ENCODE assay signal across 14 cellular contexts in the genomic region with DNA sequence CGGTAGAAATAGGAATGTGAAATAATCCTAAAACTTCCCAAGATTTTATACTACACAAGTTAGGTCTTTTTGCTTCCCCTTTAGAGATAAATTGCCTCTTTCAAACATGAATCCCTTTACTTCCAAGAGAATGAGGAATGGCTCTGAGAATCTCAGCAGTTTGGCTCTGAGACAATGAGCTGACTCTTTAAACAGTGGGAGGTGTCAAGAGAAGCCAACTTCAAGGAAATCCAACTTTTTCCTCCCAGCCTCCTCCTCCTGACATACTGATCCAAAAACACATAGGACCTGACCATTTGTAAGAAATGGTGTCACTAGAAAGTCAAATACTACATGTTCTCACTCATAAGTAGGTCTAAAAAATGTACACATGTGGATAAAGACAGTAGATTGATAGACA.
"Had no signal": no experiment of that assay in that cellular context is flagged by ENCODE, and none has a peak within 500 bp of the region (broad histone marks: within the 10 kb centered on the region; RNA-seq: fewer than 3 reads in every experiment).

No MANE protein-coding gene starts in this region.

- H3K36me3 ChIP-seq: brain microvascular endothelial cell, esophagus squamous epithelium, gastroesophageal sphincter had no signal

- ATAC-seq: gastroesophageal sphincter; naive thymus-derived CD8-positive, alpha-beta T cell; stimulated activated naive CD8-positive, alpha-beta T cell treated with anti-CD3 and anti-CD28 coated beads, Interleukin-15, Interleukin-2, amounts not matched to agents 100 U/mL and 50 U/mL, for 24 hours; WTC11 had no signal

- H3K79me2 ChIP-seq: hepatocyte had no signal

- DNase-seq: activated CD4-positive, alpha-beta T cell treated with anti-CD3 and anti-CD28 coated beads, Interleukin-2, amount 10 ng/mL, durations not matched to agents 24 days and 14 days; activated naive CD4-positive, alpha-beta T cell treated with anti-CD3 and anti-CD28 coated beads, Interleukin-2, amount 10 ng/mL, durations not matched to agents 7 days and 5 days; brain microvascular endothelial cell; esophagus squamous epithelium; kidney glomerular epithelial cell; naive thymus-derived CD8-positive, alpha-beta T cell; occipital lobe; stimulated activated CD4-positive, alpha-beta T cell treated with anti-CD3 and anti-CD28 coated beads, Interleukin-4, amount 100 ng/mL, for 1 hour; stimulated activated CD8-positive, alpha-beta memory T cell treated with anti-CD3 and anti-CD28 coated beads, Interleukin-4, amount 100 ng/mL, for 48 hours; stimulated activated naive CD8-positive, alpha-beta T cell treated with anti-CD3 and anti-CD28 coated beads, Interleukin-15, Interleukin-2, amounts not matched to agents 100 U/mL and 50 U/mL, for 24 hours; testis had no signal

- H3K4me3 ChIP-seq: esophagus squamous epithelium, gastroesophageal sphincter, hepatocyte, testis had no signal

- H3K27me3 ChIP-seq: brain microvascular endothelial cell, gastroesophageal sphincter, hepatocyte, testis had no signal

- H3K4me1 ChIP-seq: testis had no signal

- H3K4me2 ChIP-seq: hepatocyte had no signal

- H2AFZ ChIP-seq: hepatocyte had no signal

- H3K27ac ChIP-seq: brain microvascular endothelial cell, esophagus squamous epithelium, gastroesophageal sphincter, hepatocyte, testis had no signal

- H3K9me3 ChIP-seq: testis had no signal
